15 cellular contexts compared by ENCODE assay signal in the genomic region with DNA sequence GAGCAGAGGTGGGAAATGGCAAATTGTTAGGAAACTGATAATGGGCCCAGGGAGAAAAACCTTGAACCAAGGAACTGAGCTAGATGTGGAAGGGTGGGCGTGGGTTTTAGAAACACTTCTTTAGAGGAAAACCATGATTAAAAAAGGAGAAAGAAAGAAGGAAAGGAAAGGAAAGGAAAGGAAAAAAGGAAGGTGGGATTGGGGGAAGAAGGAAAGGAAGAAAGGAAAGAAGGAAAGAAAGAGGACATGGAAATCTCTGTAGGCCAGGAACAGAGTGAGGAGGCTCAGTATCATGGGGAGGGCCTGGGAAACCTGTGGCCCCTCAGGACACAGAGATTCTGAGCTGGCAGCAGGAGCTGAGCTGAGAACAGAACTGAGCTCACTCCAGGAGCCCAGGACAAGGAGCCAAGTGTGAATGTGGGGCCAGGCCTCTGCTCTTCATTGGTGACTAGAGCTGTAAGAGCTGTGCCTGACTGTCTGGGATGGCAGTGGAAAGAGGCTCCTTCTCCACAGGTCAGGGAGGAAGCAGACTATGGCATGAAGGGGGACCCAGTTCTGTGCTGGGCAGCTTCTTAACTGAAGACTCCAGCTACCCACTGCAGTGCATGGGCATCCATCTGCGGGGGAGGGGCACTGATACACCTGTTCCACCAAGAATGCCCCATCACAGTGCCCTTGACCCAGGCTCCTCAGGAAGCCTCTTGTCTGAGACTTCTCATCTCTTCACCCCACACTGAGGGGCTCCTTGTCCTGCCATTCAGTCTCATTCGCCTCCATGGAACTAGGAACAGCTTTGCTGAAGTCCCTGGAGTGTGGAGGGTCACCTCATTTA.
DNase-seq lines count a peak whose midpoint lies in the region; ATAC-seq and TF ChIP-seq lines count a peak whose summit lies in the region.
"Had no signal": no experiment of that assay in that cellular context is flagged by ENCODE, and none has a peak within 500 bp of the region (broad histone marks: within the 10 kb centered on the region; RNA-seq: fewer than 3 reads in every experiment).

No MANE protein-coding gene starts in this region.

- H3K27me3 ChIP-seq in A673 (replicated peaks; ENCODE audit: insufficient read depth, low read depth, low read length, poor library complexity) = no peaks in the 10 kb centered on the region
- H3K27me3 ChIP-seq: right lobe of liver had no signal

- intact Hi-C loops in A673 (cut with micrococcal nuclease; ENCODE audit: unreplicated experiment) = no loop called here

- ATAC-seq in activated T-helper 17 cell treated with anti-CD3 and anti-CD28 coated beads, Interleukin-2, amount 50 U/mL, for 72 hours (replicated peaks) = no peak
- ATAC-seq in memory B cell (ENCODE audit: low read depth) (no peak), GM21723 (IDR thresholded peaks at IDR 0.05; ENCODE audit: unreplicated experiment) (no peak)

- H3K9me3 Mint-ChIP-seq in activated T-helper 17 cell treated with anti-CD3 and anti-CD28 coated beads, Interleukin-2, amount 50 U/mL, for 72 hours = peaks cover 10% of the 10 kb centered on the region
- H3K9me3 Mint-ChIP-seq in memory B cell = no peaks in the 10 kb centered on the region

- no peaks in the 10 kb centered on the region for H3K4me1 ChIP-seq in A673 (ENCODE audit: insufficient read depth, low read length, poor library complexity, severe bottlenecking)

- no peaks in the 10 kb centered on the region for H3K9me3 ChIP-seq in A673 (ENCODE audit: low read depth, low read length, poor library complexity, severe bottlenecking)
- H3K9me3 ChIP-seq: right lobe of liver had no signal

- POLR2A ChIA-PET in A673 (lab: Charles Lee; ENCODE audit: low non-redundant PET) = no interaction called here

- DNase-seq in DMS 273 (lab: John Stamatoyannopoulos, UW; ENCODE audit: unreplicated experiment) (peak; percentile 27), DMS 273 treated with DMSO at 0.1 percent for 48 hours (lab: John Stamatoyannopoulos, UW) (no peak), G401 (ENCODE audit: low spot score) (peak; percentile 67), memory B cell (ENCODE audit: low spot score in 2 of 2) (no peak), A673 (ENCODE audit: low spot score) (no peak), inferior parietal cortex (ENCODE audit: extremely low spot score) (no peak)
- DNase-seq: foreskin melanocyte; NCI-H1048; right lobe of liver; stimulated activated CD4-positive, alpha-beta T cell treated with anti-CD3 and anti-CD28 coated beads, Interleukin-4, amount 100 ng/mL, for 1 hour; WERI-Rb-1 had no signal

- peak overlapping the region; percentile 78 for H3K4me3 Mint-ChIP-seq in activated T-helper 17 cell treated with anti-CD3 and anti-CD28 coated beads, Interleukin-2, amount 50 U/mL, for 72 hours
- no peak overlapping the region for H3K4me3 Mint-ChIP-seq in memory B cell

- H3K4me1 Mint-ChIP-seq in activated T-helper 17 cell treated with anti-CD3 and anti-CD28 coated beads, Interleukin-2, amount 50 U/mL, for 72 hours = peaks cover 62% of the 10 kb centered on the region
- peaks cover 25% of the 10 kb centered on the region for H3K4me1 Mint-ChIP-seq in memory B cell

- no peak overlapping the region for H3K4me3 ChIP-seq in A673 (ENCODE audit: low read depth, low read length, poor library complexity, severe bottlenecking)
- H3K4me3 ChIP-seq: lung, right lobe of liver had no signal

- TF ChIP-seq CTCF in A673 (conservative IDR thresholded peaks at IDR 0.05; ENCODE audit: low read depth, low read length) = no peak

- CTCF ChIA-PET in A673 (lab: Charles Lee) = no interaction called here

- in situ Hi-C loops in G401 (cut with HindIII; ENCODE audit: low sequenced_read_pairs) = no loop called here

- H3K27ac Mint-ChIP-seq in activated T-helper 17 cell treated with anti-CD3 and anti-CD28 coated beads, Interleukin-2, amount 50 U/mL, for 72 hours = peak overlapping the region; percentile 45
- peak overlapping the region; percentile 19 for H3K27ac Mint-ChIP-seq in memory B cell

- no peaks in the 10 kb centered on the region for H3K36me3 Mint-ChIP-seq in activated T-helper 17 cell treated with anti-CD3 and anti-CD28 coated beads, Interleukin-2, amount 50 U/mL, for 72 hours (ENCODE audit: low read depth)
- no peaks in the 10 kb centered on the region for H3K36me3 Mint-ChIP-seq in memory B cell

- H3K27ac ChIP-seq in A673 (ENCODE audit: low read depth, low read length, poor library complexity, severe bottlenecking) = no peak overlapping the region
- H3K27ac ChIP-seq: 22Rv1, right lobe of liver, WERI-Rb-1 had no signal

- no peaks in the 10 kb centered on the region for H3K36me3 ChIP-seq in A673 (ENCODE audit: insufficient read depth, low read length, poor library complexity, severe bottlenecking)
- H3K36me3 ChIP-seq: right lobe of liver, WERI-Rb-1 had no signal

- BruUV-seq in A673 (replicated peaks; lab: Mats Ljungman, UMichigan) = no TSS peak

- H3K27me3 Mint-ChIP-seq in activated T-helper 17 cell treated with anti-CD3 and anti-CD28 coated beads, Interleukin-2, amount 50 U/mL, for 72 hours = no peaks in the 10 kb centered on the region
- no peaks in the 10 kb centered on the region for H3K27me3 Mint-ChIP-seq in memory B cell

Comparison
In these comparisons a context has a peak if more than half of its experiments do, and no peak if none do; other contexts are left out.
1. DNase-seq: peak in DMS 273 (single experiment) and G401 (single experiment); none in DMS 273 treated with DMSO at 0.1 percent for 48 hours (single experiment), memory B cell (0 of 2), A673 (single experiment) and inferior parietal cortex (single experiment).